Comparison of ENCODE assay signal across 12 cellular contexts in genomic region chr3:112619295-112619694, GRCh38. TPM values are rescaled to one million over a fixed set of nuclear protein-coding genes. Genes with fewer than 3 reads are reported as not detected.
DNase-seq lines count a peak whose midpoint lies in the region; ATAC-seq, FAIRE-seq and TF ChIP-seq lines count a peak whose summit lies in the region.
"Had no signal": no experiment of that assay in that cellular context is flagged by ENCODE, and none has a peak within 500 bp of the region (broad histone marks: within the 10 kb centered on the region; RNA-seq: fewer than 3 reads in every experiment).

No MANE protein-coding gene starts in this region.

- ATAC-seq in GM21390 (IDR thresholded peaks at IDR 0.05; ENCODE audit: unreplicated experiment) (peak; percentile 72), HG03108 (IDR thresholded peaks at IDR 0.05; ENCODE audit: unreplicated experiment) (peak; percentile 87), gastroesophageal sphincter (no peak)

- H3K27ac ChIP-seq in astrocyte (ENCODE audit: low read depth, low read length) (peak overlapping the region; percentile 59), gastroesophageal sphincter (no peak overlapping the region)
- H3K27ac ChIP-seq: thoracic aorta had no signal

- peak; percentile 94 for FAIRE-seq in astrocyte (lab: Jason Lieb, UNC)

- no peak for TF ChIP-seq POLR2A in gastroesophageal sphincter (IDR thresholded peaks at IDR 0.05)

- no peaks in the 10 kb centered on the region for H3K27me3 ChIP-seq in astrocyte (ENCODE audit: insufficient read depth, low read length)
- no peaks in the 10 kb centered on the region for H3K27me3 ChIP-seq in gastroesophageal sphincter

- H3K9ac ChIP-seq in astrocyte (ENCODE audit: low read length), result peak overlapping the region; percentile 3

- H3K4me2 ChIP-seq in astrocyte (ENCODE audit: low read length), result peak overlapping the region; percentile 5

- H3K9me3 ChIP-seq in astrocyte (ENCODE audit: insufficient read depth, low read depth, low read length) (peaks cover 5% of the 10 kb centered on the region), gastroesophageal sphincter (no peaks in the 10 kb centered on the region)
- H3K9me3 ChIP-seq: thoracic aorta had no signal

- H3K4me1 ChIP-seq in astrocyte (ENCODE audit: insufficient read depth, low read length) (peaks cover 11% of the 10 kb centered on the region), gastroesophageal sphincter (no peaks in the 10 kb centered on the region)

- no peak overlapping the region for H3K4me3 Mint-ChIP-seq in astrocyte (ENCODE audit: unreplicated experiment)
- H3K4me3 Mint-ChIP-seq: activated T-cell treated with anti-CD3 and anti-CD28 coated beads, Interleukin-2, amount 50 U/mL, for 24 hours; naive B cell had no signal

- H3K4me1 Mint-ChIP-seq in astrocyte (ENCODE audit: low read depth, unreplicated experiment), result peaks cover 7% of the 10 kb centered on the region
- H3K4me1 Mint-ChIP-seq: naive B cell had no signal

- H3K4me3 ChIP-seq in astrocyte (ENCODE audit: insufficient read depth, low read depth, low read length) (no peak overlapping the region), gastroesophageal sphincter (no peak overlapping the region)
- H3K4me3 ChIP-seq: thoracic aorta had no signal

- peaks cover 14% of the 10 kb centered on the region for H3K79me2 ChIP-seq in astrocyte (ENCODE audit: insufficient read depth, low read length)

- H3K27me3 Mint-ChIP-seq in astrocyte (ENCODE audit: low read depth, unreplicated experiment), result no peaks in the 10 kb centered on the region

- peaks cover 26% of the 10 kb centered on the region for H3K36me3 Mint-ChIP-seq in astrocyte (ENCODE audit: low read depth, unreplicated experiment)
- H3K36me3 Mint-ChIP-seq: naive B cell had no signal

- TF ChIP-seq CTCF in astrocyte (IDR thresholded peaks at IDR 0.05; ENCODE audit: insufficient read depth, low read depth, low read length) (no peak), gastroesophageal sphincter (IDR thresholded peaks at IDR 0.05) (no peak)

- peak; percentile 39 for DNase-seq in GM03348 (ENCODE audit: low spot score)
- DNase-seq in astrocyte (ENCODE audit: low read depth), result no peak
- no peak for DNase-seq in NCI-H2171 treated with DMSO at 0.1 percent for 48 hours (lab: John Stamatoyannopoulos, UW)
- DNase-seq in stimulated activated naive CD4-positive, alpha-beta T cell treated with Interleukin-2 at 50 U/mL for 16 hours (lab: John Stamatoyannopoulos, UW), result no peak
- DNase-seq in NCI-H526 treated with DMSO at 0.1 percent for 48 hours (lab: John Stamatoyannopoulos, UW), result no peak
- DNase-seq: activated T-cell treated with anti-CD3 and anti-CD28 coated beads, Interleukin-2, amount 50 U/mL, for 24 hours; C1 segment of cervical spinal cord; naive B cell had no signal

- H3K36me3 ChIP-seq in astrocyte (ENCODE audit: insufficient read depth, low read length) (peaks cover 55% of the 10 kb centered on the region), gastroesophageal sphincter (peaks cover 5 to 47% of the 10 kb centered on the region in 2 donors)
- H3K36me3 ChIP-seq: thoracic aorta had no signal

- peak overlapping the region; percentile 15 for H3K27ac Mint-ChIP-seq in astrocyte (ENCODE audit: unreplicated experiment)
- H3K27ac Mint-ChIP-seq: activated T-cell treated with anti-CD3 and anti-CD28 coated beads, Interleukin-2, amount 50 U/mL, for 24 hours had no signal

- H2AFZ ChIP-seq in astrocyte (ENCODE audit: low read depth, low read length), result no peak overlapping the region

- TF ChIP-seq EP300 in gastroesophageal sphincter (IDR thresholded peaks at IDR 0.05), result no peak

- no peaks in the 10 kb centered on the region for H4K20me1 ChIP-seq in astrocyte (ENCODE audit: insufficient read depth, low read length)

- H3K9me3 Mint-ChIP-seq in astrocyte (ENCODE audit: unreplicated experiment), result no peaks in the 10 kb centered on the region
- H3K9me3 Mint-ChIP-seq: activated T-cell treated with anti-CD3 and anti-CD28 coated beads, Interleukin-2, amount 50 U/mL, for 24 hours; naive B cell had no signal

- WGBS in gastroesophageal sphincter (ENCODE audit: low coverage in 1 of 2), 2 donors, result 65 to 95% methylated on average over 2 of the region's 2 CpGs

RNA-seq across cellular contexts. Expression of gene CCDC80, which starts 21.6 kb away (rescaled TPM):
- total RNA-seq in astrocyte (272 and 333 TPM in 2 replicates), gastroesophageal sphincter (100 to 1,000 TPM in 2 of 4 donors, 10 to 100 TPM in 2; 30.8 to 208 (median 138) TPM)

RNA-seq across cellular contexts. Expression of gene SLC35A5, which starts 57.5 kb away (rescaled TPM):
- 24.4 and 26.1 TPM in 2 replicates for total RNA-seq in astrocyte
- 10 to 100 TPM; 20.7 to 29.7 (median 25.4) TPM for total RNA-seq in gastroesophageal sphincter

RNA-seq across cellular contexts. Expression of gene ATG3, which starts 57.5 kb away (rescaled TPM):
- 45.4 and 46.2 TPM in 2 replicates for total RNA-seq in astrocyte
- 10 to 100 TPM; 41.7 to 55.1 (median 44.3) TPM for total RNA-seq in gastroesophageal sphincter
